ENCODE assay signal across 9 cellular contexts in the genomic region with DNA sequence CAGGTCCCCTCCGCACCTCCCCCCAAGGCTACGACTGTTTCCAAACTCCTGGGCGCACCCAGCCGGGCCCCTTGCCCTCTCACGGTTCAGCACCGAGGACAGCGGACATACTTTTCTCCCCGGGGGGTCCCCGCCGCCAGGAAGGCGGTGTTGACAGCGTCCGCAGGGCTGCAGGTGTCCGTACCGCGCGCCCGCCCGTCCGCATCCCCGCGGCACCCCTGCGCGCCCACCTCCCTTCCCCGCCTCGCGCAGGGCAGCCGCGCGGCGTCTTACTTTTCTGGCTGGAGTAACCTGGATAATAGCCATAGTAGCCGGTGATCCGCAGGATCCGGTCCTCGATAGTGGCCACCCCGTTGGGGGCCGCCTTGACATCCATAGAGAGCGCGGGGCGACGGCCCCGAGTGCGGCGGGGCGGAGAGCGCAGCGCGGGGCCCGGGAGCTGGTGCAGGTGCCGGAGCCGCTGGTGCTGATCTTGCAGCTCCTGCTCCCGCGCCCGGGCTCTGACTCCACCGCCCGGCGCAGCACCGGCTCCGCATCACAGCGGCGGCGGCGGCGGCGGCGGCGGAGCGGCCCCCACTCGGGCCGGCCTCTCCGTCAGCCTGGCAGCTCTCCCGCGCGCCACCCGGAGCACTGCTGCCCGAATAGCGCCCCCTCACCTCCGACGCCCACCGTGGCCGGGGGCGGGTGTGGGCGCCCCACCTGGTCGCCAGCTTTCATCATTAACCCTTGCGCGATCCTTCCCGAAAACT. TPM values are rescaled to one million over a fixed set of nuclear protein-coding genes. Genes with fewer than 3 reads are reported as not detected.
DNase-seq lines count a peak whose midpoint lies in the region; ATAC-seq and TF ChIP-seq lines count a peak whose summit lies in the region.
"Had no signal": no experiment of that assay in that cellular context is flagged by ENCODE, and none has a peak within 500 bp of the region (broad histone marks: within the 10 kb centered on the region; RNA-seq: fewer than 3 reads in every experiment).

A gene (minus strand): TSS at position 643 of the 749 bp plus-strand sequence.

- H3K4me3 Mint-ChIP-seq in progenitor cell of endocrine pancreas (ENCODE audit: low read depth), result peak within 1 kb of the TSS; percentile 65

- CTCF ChIA-PET in GM10248 (lab: Yijun Ruan, JAX), result interaction anchor here (1.6 kb wide), 1 partner anchor 27 kb away, joined by 6 read pairs; no protein-coding TSS in a partner anchor

- TF ChIP-seq CTCF in GM10248 (IDR thresholded peaks at IDR 0.05; ENCODE audit: control extremely low read depth, extremely low read depth, low read depth, missing control alignments) (no peak), progenitor cell of endocrine pancreas (IDR thresholded peaks at IDR 0.05; ENCODE audit: unreplicated experiment) (no peak)

- H3K9me3 Mint-ChIP-seq in progenitor cell of endocrine pancreas (ENCODE audit: low read depth), result no peaks in the 10 kb centered on the region

- peaks cover 37% of the 10 kb centered on the region for H3K27me3 Mint-ChIP-seq in progenitor cell of endocrine pancreas

- H3K4me1 Mint-ChIP-seq in progenitor cell of endocrine pancreas (ENCODE audit: low read depth), result peaks cover 12% of the 10 kb centered on the region

- no peak within 1 kb of the TSS for H3K27ac Mint-ChIP-seq in progenitor cell of endocrine pancreas

- peak; percentile 24 for DNase-seq in GM10248 (ENCODE audit: extremely low spot score)
- peak; percentile 49 for DNase-seq in NCI-H2171 (lab: John Stamatoyannopoulos, UW)
- peak; percentile 55 for DNase-seq in glomerular visceral epithelial cell (ENCODE audit: extremely low spot score)
- DNase-seq in progenitor cell of endocrine pancreas (ENCODE audit: low spot score, unreplicated experiment), result peak; percentile 75
- no peak for DNase-seq in HPDE6-E6E7 (ENCODE audit: extremely low spot score)

- ATAC-seq in HG02973 (IDR thresholded peaks at IDR 0.05; ENCODE audit: unreplicated experiment) (no peak), HG03457 (IDR thresholded peaks at IDR 0.05; ENCODE audit: unreplicated experiment) (no peak), GM18861 (IDR thresholded peaks at IDR 0.05; ENCODE audit: unreplicated experiment) (no peak)

- H3K36me3 Mint-ChIP-seq in progenitor cell of endocrine pancreas (ENCODE audit: insufficient read depth), result no peaks in the 10 kb centered on the region

- POLR2A ChIA-PET in GM10248 (lab: Yijun Ruan, JAX), result no interaction called here

RNA-seq across cellular contexts. Expression of the gene that starts here (rescaled TPM):
- total RNA-seq in progenitor cell of endocrine pancreas, result 0.14 TPM in 1 of 2 replicates, not detected in the other
- total RNA-seq: glomerular endothelial cell had no signal

Comparison
In these comparisons a context has a peak if more than half of its experiments do, and no peak if none do; other contexts are left out.
1. Peak in DNase-seq in progenitor cell of endocrine pancreas; RNA of the gene not detected or under 1 TPM.